ENCODE assay signal across 1 cellular context in the genomic region with DNA sequence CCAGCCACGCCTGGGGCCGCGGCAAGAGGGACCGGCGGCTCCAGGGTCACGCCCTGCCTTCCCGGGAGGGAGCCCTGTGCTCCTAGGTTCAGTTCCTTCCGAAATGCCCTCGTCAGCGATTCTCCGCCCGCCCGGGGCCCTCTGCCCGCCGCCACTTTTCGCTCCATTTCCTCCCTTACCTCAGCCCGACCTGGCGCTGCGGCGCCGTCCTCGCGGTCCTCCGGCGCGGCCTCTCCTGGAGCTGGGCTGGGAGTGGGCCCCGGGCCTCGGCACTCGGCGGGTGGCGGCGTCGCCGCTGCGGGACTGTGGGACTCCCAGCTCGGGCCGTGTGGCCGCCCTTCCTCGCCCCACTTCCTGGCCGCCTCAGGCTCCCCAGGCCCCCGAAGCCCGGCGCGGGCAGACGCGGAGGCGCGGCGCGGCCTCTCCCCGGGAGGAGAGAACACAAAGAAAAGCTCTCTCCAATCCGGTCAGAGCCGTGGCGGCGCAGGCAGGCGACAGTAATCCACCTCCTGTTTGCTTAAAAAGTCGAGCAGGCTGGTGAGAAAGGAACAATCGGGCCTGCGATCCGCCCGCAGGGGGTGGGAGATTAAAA.
A peak's percentile ranks its signal among the peaks of the same experiment; 100 is the strongest.
TF ChIP-seq lines count a peak whose summit lies in the region.

No MANE protein-coding gene starts in this region.

TF ChIP-seq in HepG2, 621 proteins besides CTCF, POLR2A, EP300 and RAD21 (continued from another document and continues in another):
- TF ChIP-seq, protein P1, sequence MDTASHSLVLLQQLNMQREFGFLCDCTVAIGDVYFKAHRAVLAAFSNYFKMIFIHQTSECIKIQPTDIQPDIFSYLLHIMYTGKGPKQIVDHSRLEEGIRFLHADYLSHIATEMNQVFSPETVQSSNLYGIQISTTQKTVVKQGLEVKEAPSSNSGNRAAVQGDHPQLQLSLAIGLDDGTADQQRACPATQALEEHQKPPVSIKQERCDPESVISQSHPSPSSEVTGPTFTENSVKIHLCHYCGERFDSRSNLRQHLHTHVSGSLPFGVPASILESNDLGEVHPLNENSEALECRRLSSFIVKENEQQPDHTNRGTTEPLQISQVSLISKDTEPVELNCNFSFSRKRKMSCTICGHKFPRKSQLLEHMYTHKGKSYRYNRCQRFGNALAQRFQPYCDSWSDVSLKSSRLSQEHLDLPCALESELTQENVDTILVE (CRISPR knock-in tag; IDR thresholded peaks at IDR 0.05): no peak
- TF ChIP-seq, protein P2, sequence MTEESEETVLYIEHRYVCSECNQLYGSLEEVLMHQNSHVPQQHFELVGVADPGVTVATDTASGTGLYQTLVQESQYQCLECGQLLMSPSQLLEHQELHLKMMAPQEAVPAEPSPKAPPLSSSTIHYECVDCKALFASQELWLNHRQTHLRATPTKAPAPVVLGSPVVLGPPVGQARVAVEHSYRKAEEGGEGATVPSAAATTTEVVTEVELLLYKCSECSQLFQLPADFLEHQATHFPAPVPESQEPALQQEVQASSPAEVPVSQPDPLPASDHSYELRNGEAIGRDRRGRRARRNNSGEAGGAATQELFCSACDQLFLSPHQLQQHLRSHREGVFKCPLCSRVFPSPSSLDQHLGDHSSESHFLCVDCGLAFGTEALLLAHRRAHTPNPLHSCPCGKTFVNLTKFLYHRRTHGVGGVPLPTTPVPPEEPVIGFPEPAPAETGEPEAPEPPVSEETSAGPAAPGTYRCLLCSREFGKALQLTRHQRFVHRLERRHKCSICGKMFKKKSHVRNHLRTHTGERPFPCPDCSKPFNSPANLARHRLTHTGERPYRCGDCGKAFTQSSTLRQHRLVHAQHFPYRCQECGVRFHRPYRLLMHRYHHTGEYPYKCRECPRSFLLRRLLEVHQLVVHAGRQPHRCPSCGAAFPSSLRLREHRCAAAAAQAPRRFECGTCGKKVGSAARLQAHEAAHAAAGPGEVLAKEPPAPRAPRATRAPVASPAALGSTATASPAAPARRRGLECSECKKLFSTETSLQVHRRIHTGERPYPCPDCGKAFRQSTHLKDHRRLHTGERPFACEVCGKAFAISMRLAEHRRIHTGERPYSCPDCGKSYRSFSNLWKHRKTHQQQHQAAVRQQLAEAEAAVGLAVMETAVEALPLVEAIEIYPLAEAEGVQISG (CRISPR knock-in tag; IDR thresholded peaks at IDR 0.05): peak; percentile 23; the same call in 1 of the 2 replicates
- TF ChIP-seq FOXA1 (IDR thresholded peaks at IDR 0.05) (no peak), FOXA1 (CRISPR knock-in tag; IDR thresholded peaks at IDR 0.05) (0 out of 2 replicates have a peak, but pooled peaks have one; percentile 3), REST (IDR thresholded peaks at IDR 0.05; ENCODE audit: borderline replicate concordance in 1 of 2, low read depth in 1 of 2, low read length in 2 of 2) (no peak), ZNF577 (CRISPR knock-in tag; IDR thresholded peaks at IDR 0.05; ENCODE audit: borderline replicate concordance, low read depth) (no peak), THAP7 (CRISPR knock-in tag; IDR thresholded peaks at IDR 0.05) (no peak), JDP2 (CRISPR knock-in tag; IDR thresholded peaks at IDR 0.05; ENCODE audit: borderline replicate concordance) (no peak), ZNF292 (CRISPR knock-in tag; IDR thresholded peaks at IDR 0.05; ENCODE audit: borderline replicate concordance, low read depth) (no peak), ZFP41 (CRISPR knock-in tag; IDR thresholded peaks at IDR 0.05; ENCODE audit: borderline replicate concordance) (no peak), ZNF75D (CRISPR knock-in tag; IDR thresholded peaks at IDR 0.05; ENCODE audit: borderline replicate concordance) (no peak), BCL6 (CRISPR knock-in tag; IDR thresholded peaks at IDR 0.05) (peak; percentile 34; the same call in 1 of the 2 replicates), RORA (CRISPR knock-in tag; IDR thresholded peaks at IDR 0.05) (0 out of 2 replicates have a peak, but pooled peaks have one; percentile 51), EHMT2 (IDR thresholded peaks at IDR 0.05; ENCODE audit: borderline replicate concordance, low read depth, low read length) (no peak), GABPB1 (CRISPR knock-in tag; IDR thresholded peaks at IDR 0.05) (0 out of 2 replicates have a peak, but pooled peaks have one; percentile 5), ZNF441 (CRISPR knock-in tag; IDR thresholded peaks at IDR 0.05; ENCODE audit: borderline replicate concordance) (no peak), KAT7 (CRISPR knock-in tag; IDR thresholded peaks at IDR 0.05; ENCODE audit: borderline replicate concordance) (peak; percentile 28; the same call in 1 of the 2 replicates), KLF11 (CRISPR knock-in tag; IDR thresholded peaks at IDR 0.05) (no peak), KAT8 (CRISPR knock-in tag; IDR thresholded peaks at IDR 0.05) (no peak), CEBPG (CRISPR knock-in tag; IDR thresholded peaks at IDR 0.05) (no peak), ZBTB37 (CRISPR knock-in tag; IDR thresholded peaks at IDR 0.05) (no peak), KLF15 (CRISPR knock-in tag; IDR thresholded peaks at IDR 0.05; ENCODE audit: borderline replicate concordance) (no peak; the same call in 1 of the 2 replicates), ZBTB42 (CRISPR knock-in tag; IDR thresholded peaks at IDR 0.05) (no peak), ZNF850 (CRISPR knock-in tag; conservative IDR thresholded peaks at IDR 0.05) (no peak), HDAC1 (CRISPR knock-in tag; IDR thresholded peaks at IDR 0.05) (no peak), EEA1 (CRISPR knock-in tag; IDR thresholded peaks at IDR 0.05; ENCODE audit: borderline replicate concordance) (no peak), BRD4 (CRISPR knock-in tag; IDR thresholded peaks at IDR 0.05) (0 out of 2 replicates have a peak, but pooled peaks have one; percentile 7), JUNB (CRISPR knock-in tag; IDR thresholded peaks at IDR 0.05; ENCODE audit: borderline replicate concordance) (no peak), ZFP37 (CRISPR knock-in tag; IDR thresholded peaks at IDR 0.05; ENCODE audit: borderline replicate concordance) (no peak), SP2 (CRISPR knock-in tag; IDR thresholded peaks at IDR 0.05) (no peak), NR2F1 (CRISPR knock-in tag; IDR thresholded peaks at IDR 0.05) (no peak), ZC3H13 (CRISPR knock-in tag; IDR thresholded peaks at IDR 0.05) (no peak), MYC (CRISPR knock-in tag; IDR thresholded peaks at IDR 0.05; ENCODE audit: borderline replicate concordance) (no peak), JUND (CRISPR knock-in tag; IDR thresholded peaks at IDR 0.05) (no peak), HDAC2 (CRISPR knock-in tag; IDR thresholded peaks at IDR 0.05) (no peak), IKZF4 (CRISPR knock-in tag; IDR thresholded peaks at IDR 0.05; ENCODE audit: borderline replicate concordance, low read depth, not compliant biosample characterization) (no peak), ZNF597 (CRISPR knock-in tag; IDR thresholded peaks at IDR 0.05) (no peak), ZNF776 (CRISPR knock-in tag; IDR thresholded peaks at IDR 0.05) (peak; percentile 13; the same call in 1 of the 2 replicates), ZBTB46 (CRISPR knock-in tag; IDR thresholded peaks at IDR 0.05; ENCODE audit: borderline replicate concordance) (no peak)
- TF ChIP-seq, protein P3, sequence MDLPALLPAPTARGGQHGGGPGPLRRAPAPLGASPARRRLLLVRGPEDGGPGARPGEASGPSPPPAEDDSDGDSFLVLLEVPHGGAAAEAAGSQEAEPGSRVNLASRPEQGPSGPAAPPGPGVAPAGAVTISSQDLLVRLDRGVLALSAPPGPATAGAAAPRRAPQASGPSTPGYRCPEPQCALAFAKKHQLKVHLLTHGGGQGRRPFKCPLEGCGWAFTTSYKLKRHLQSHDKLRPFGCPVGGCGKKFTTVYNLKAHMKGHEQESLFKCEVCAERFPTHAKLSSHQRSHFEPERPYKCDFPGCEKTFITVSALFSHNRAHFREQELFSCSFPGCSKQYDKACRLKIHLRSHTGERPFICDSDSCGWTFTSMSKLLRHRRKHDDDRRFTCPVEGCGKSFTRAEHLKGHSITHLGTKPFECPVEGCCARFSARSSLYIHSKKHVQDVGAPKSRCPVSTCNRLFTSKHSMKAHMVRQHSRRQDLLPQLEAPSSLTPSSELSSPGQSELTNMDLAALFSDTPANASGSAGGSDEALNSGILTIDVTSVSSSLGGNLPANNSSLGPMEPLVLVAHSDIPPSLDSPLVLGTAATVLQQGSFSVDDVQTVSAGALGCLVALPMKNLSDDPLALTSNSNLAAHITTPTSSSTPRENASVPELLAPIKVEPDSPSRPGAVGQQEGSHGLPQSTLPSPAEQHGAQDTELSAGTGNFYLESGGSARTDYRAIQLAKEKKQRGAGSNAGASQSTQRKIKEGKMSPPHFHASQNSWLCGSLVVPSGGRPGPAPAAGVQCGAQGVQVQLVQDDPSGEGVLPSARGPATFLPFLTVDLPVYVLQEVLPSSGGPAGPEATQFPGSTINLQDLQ (CRISPR knock-in tag; IDR thresholded peaks at IDR 0.05): no peak
- TF ChIP-seq, protein P4, sequence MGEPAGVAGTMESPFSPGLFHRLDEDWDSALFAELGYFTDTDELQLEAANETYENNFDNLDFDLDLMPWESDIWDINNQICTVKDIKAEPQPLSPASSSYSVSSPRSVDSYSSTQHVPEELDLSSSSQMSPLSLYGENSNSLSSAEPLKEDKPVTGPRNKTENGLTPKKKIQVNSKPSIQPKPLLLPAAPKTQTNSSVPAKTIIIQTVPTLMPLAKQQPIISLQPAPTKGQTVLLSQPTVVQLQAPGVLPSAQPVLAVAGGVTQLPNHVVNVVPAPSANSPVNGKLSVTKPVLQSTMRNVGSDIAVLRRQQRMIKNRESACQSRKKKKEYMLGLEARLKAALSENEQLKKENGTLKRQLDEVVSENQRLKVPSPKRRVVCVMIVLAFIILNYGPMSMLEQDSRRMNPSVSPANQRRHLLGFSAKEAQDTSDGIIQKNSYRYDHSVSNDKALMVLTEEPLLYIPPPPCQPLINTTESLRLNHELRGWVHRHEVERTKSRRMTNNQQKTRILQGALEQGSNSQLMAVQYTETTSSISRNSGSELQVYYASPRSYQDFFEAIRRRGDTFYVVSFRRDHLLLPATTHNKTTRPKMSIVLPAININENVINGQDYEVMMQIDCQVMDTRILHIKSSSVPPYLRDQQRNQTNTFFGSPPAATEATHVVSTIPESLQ (CRISPR knock-in tag; conservative IDR thresholded peaks at IDR 0.05): no peak
